Comparison of ENCODE assay signal across 28 cellular contexts in the genomic region with DNA sequence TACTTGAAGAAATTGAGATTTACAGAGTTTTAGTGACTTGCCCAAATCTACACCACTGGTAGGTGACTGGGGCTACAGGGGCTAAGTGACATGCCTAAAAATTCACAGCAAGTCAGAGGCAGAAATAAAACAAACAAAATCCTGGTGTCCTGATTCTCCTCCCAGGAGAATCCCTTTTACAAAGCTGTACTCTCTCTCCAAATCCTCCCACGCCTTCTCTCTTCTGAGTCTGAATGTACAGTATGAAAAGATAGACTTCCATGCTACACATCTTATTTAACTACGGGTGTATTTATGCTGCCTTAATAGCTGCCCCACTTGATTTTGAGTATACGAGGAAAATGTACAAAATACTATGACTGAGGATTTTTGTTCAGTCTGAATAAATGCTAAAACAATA.
DNase-seq lines count a peak whose midpoint lies in the region; ATAC-seq and TF ChIP-seq lines count a peak whose summit lies in the region.
"Had no signal": no experiment of that assay in that cellular context is flagged by ENCODE, and none has a peak within 500 bp of the region (broad histone marks: within the 10 kb centered on the region; RNA-seq: fewer than 3 reads in every experiment).

No MANE protein-coding gene starts in this region.

- H3K27ac Mint-ChIP-seq in progenitor cell of endocrine pancreas: no peak overlapping the region
- H3K27ac Mint-ChIP-seq: activated CD8-positive, alpha-beta T cell treated with anti-CD3 and anti-CD28 coated beads, Interleukin-2, amount 10 ng/mL, durations not matched to agents 7 days and 5 days; activated naive CD8-positive, alpha-beta T cell treated with anti-CD3 and anti-CD28 coated beads, Interleukin-2, amount 50 U/mL, for 24 hours; CD4-positive, CD25-positive, alpha-beta regulatory T cell; endodermal cell; naive thymus-derived CD4-positive, alpha-beta T cell; T-helper 1 cell treated with Interleukin-12 subunit alpha and Interleukin-12 subunit beta and Interleukin-4 antibody, amounts not matched to agents 30 μg/mL and 1 μg/mL, for 36 hours had no signal

- TF ChIP-seq CTCF in mammary epithelial cell (conservative IDR thresholded peaks at IDR 0.05 in 1 of 2, IDR thresholded peaks at IDR 0.05 in 1 of 2; ENCODE audit: extremely low read depth in 1 of 2, insufficient read depth in 1 of 2, low read depth in 1 of 2, low read length in 2 of 2): no peak
- TF ChIP-seq CTCF in progenitor cell of endocrine pancreas (IDR thresholded peaks at IDR 0.05; ENCODE audit: unreplicated experiment): no peak
- TF ChIP-seq CTCF in GM13976 (IDR thresholded peaks at IDR 0.05; ENCODE audit: borderline replicate concordance, control extremely low read depth, extremely low read depth, insufficient read depth, missing control alignments): no peak
- TF ChIP-seq CTCF in right lobe of liver (IDR thresholded peaks at IDR 0.05): no peak

- CTCF ChIA-PET in mammary epithelial cell (lab: Charles Lee; ENCODE audit: low non-redundant PET): no interaction called here

- 100% methylated on average over 3 of the region's 3 CpGs for WGBS in mammary epithelial cell (ENCODE audit: low coverage, missing lambda C conversion rate)
- WGBS in right lobe of liver (ENCODE audit: insufficient coverage, low coverage, low lambda C conversion rate, missing lambda C conversion rate): 79% methylated on average over 3 of the region's 3 CpGs

- H3K4me2 ChIP-seq in mammary epithelial cell (ENCODE audit: insufficient read depth, low read depth, low read length): no peak overlapping the region
- H3K4me2 ChIP-seq: KMS-11 had no signal

- peaks cover 2% of the 10 kb centered on the region for H3K36me3 Mint-ChIP-seq in progenitor cell of endocrine pancreas (ENCODE audit: insufficient read depth)
- H3K36me3 Mint-ChIP-seq: CD4-positive, CD25-positive, alpha-beta regulatory T cell; naive thymus-derived CD4-positive, alpha-beta T cell had no signal

- H3K36me3 ChIP-seq in mammary epithelial cell (ENCODE audit: insufficient read depth, low read length): no peaks in the 10 kb centered on the region
- H3K36me3 ChIP-seq in right lobe of liver: no peaks in the 10 kb centered on the region
- H3K36me3 ChIP-seq: esophagus muscularis mucosa, ovary, right atrium auricular region had no signal

- no peaks in the 10 kb centered on the region for H3K9me3 ChIP-seq in mammary epithelial cell (replicated peaks; ENCODE audit: insufficient read depth, low read length)
- no peaks in the 10 kb centered on the region for H3K9me3 ChIP-seq in right lobe of liver
- H3K9me3 ChIP-seq: esophagus muscularis mucosa, ovary had no signal

- H3K4me3 Mint-ChIP-seq in progenitor cell of endocrine pancreas (ENCODE audit: low read depth): no peak overlapping the region
- H3K4me3 Mint-ChIP-seq: activated CD8-positive, alpha-beta T cell treated with anti-CD3 and anti-CD28 coated beads, Interleukin-2, amount 10 ng/mL, durations not matched to agents 7 days and 5 days; activated naive CD8-positive, alpha-beta T cell treated with anti-CD3 and anti-CD28 coated beads, Interleukin-2, amount 50 U/mL, for 24 hours; brain; CD4-positive, CD25-positive, alpha-beta regulatory T cell; endodermal cell; naive thymus-derived CD4-positive, alpha-beta T cell; T-helper 1 cell treated with Interleukin-12 subunit alpha and Interleukin-12 subunit beta and Interleukin-4 antibody, amounts not matched to agents 30 μg/mL and 1 μg/mL, for 36 hours had no signal

- no peak for ATAC-seq in right lobe of liver
- ATAC-seq: activated CD8-positive, alpha-beta T cell treated with anti-CD3 and anti-CD28 coated beads, Interleukin-2, amount 10 ng/mL, durations not matched to agents 7 days and 5 days; activated naive CD8-positive, alpha-beta T cell treated with anti-CD3 and anti-CD28 coated beads, Interleukin-2, amount 50 U/mL, for 24 hours; left cardiac atrium; naive thymus-derived CD4-positive, alpha-beta T cell; stimulated activated naive CD8-positive, alpha-beta T cell treated with anti-CD3 and anti-CD28 coated beads, Interleukin-15, Interleukin-2, amounts not matched to agents 100 U/mL and 50 U/mL, for 24 hours had no signal

- H3K4me3 ChIP-seq in mammary epithelial cell (replicated peaks in 1 of 3; ENCODE audit: insufficient read depth in 1 of 3, low read depth in 2 of 3, low read length in 3 of 3) (no peak overlapping the region), right lobe of liver (no peak overlapping the region)
- H3K4me3 ChIP-seq: esophagus muscularis mucosa, ovary, right atrium auricular region had no signal

- H3K27me3 Mint-ChIP-seq in progenitor cell of endocrine pancreas: no peaks in the 10 kb centered on the region
- H3K27me3 Mint-ChIP-seq: activated naive CD8-positive, alpha-beta T cell treated with anti-CD3 and anti-CD28 coated beads, Interleukin-2, amount 50 U/mL, for 24 hours; brain had no signal

- no TSS peak for BruUV-seq in mammary epithelial cell (replicated peaks; lab: Mats Ljungman, UMichigan)

- dilution Hi-C loops in mammary epithelial cell (cut with HindIII; ENCODE audit: low sequenced_read_pairs): no loop called here

- H3K9ac ChIP-seq in mammary epithelial cell (ENCODE audit: insufficient read depth, low read length): no peak overlapping the region
- H3K9ac ChIP-seq: KMS-11 had no signal

- no peaks in the 10 kb centered on the region for H4K20me1 ChIP-seq in mammary epithelial cell (ENCODE audit: insufficient read depth, low read length)

- TF ChIP-seq POLR2A in right lobe of liver (IDR thresholded peaks at IDR 0.05): no peak

- H3K4me1 ChIP-seq in mammary epithelial cell (ENCODE audit: insufficient read depth, low read length) (peaks cover 11% of the 10 kb centered on the region), right lobe of liver (no peaks in the 10 kb centered on the region)
- H3K4me1 ChIP-seq: esophagus muscularis mucosa had no signal

- H2AFZ ChIP-seq in mammary epithelial cell (ENCODE audit: low read depth, low read length): peak overlapping the region; percentile 11

- H3K27me3 ChIP-seq in mammary epithelial cell (ENCODE audit: insufficient read depth, low read length): no peaks in the 10 kb centered on the region
- H3K27me3 ChIP-seq in right lobe of liver: no peaks in the 10 kb centered on the region
- H3K27me3 ChIP-seq: esophagus muscularis mucosa, ovary, right atrium auricular region had no signal

- H3K27ac ChIP-seq in mammary epithelial cell (ENCODE audit: insufficient read depth, low read depth, low read length): no peak overlapping the region
- no peak overlapping the region for H3K27ac ChIP-seq in right lobe of liver
- H3K27ac ChIP-seq: esophagus muscularis mucosa, KMS-11, ovary, right atrium auricular region had no signal

- H3K79me2 ChIP-seq in mammary epithelial cell (ENCODE audit: insufficient read depth, low read length): no peaks in the 10 kb centered on the region

- peaks cover 7% of the 10 kb centered on the region for H3K9me3 Mint-ChIP-seq in progenitor cell of endocrine pancreas (ENCODE audit: low read depth)
- H3K9me3 Mint-ChIP-seq: endodermal cell had no signal

- H3K4me1 Mint-ChIP-seq in progenitor cell of endocrine pancreas (ENCODE audit: low read depth): no peaks in the 10 kb centered on the region
- H3K4me1 Mint-ChIP-seq: CD4-positive, CD25-positive, alpha-beta regulatory T cell; endodermal cell; naive thymus-derived CD4-positive, alpha-beta T cell had no signal

- DNase-seq in RPMI7951 (ENCODE audit: low read depth) (peak; percentile 36), mammary epithelial cell (no peak), left kidney (ENCODE audit: low read depth, low spot score) (peak; percentile 61), superior temporal gyrus (ENCODE audit: extremely low spot score) (peak; percentile 66), progenitor cell of endocrine pancreas (ENCODE audit: low spot score, unreplicated experiment) (no peak), GM13976 (ENCODE audit: low spot score) (no peak), right lobe of liver (no peak)
- DNase-seq: activated CD8-positive, alpha-beta T cell treated with anti-CD3 and anti-CD28 coated beads, Interleukin-2, amount 10 ng/mL, durations not matched to agents 7 days and 5 days; activated gamma-delta T cell treated with Interleukin-2 at 50 U/mL for 16 hours; activated naive CD8-positive, alpha-beta T cell treated with anti-CD3 and anti-CD28 coated beads, Interleukin-2, amount 50 U/mL, for 24 hours; activated T-cell treated with anti-CD3 and anti-CD28 coated beads for 4 hours; CD4-positive, CD25-positive, alpha-beta regulatory T cell; cortex of kidney; DMS 273 treated with DMSO at 0.1 percent for 48 hours; endodermal cell; left cardiac atrium; naive thymus-derived CD4-positive, alpha-beta T cell; NCI-H1436 treated with DMSO at 0.1 percent for 48 hours; NCI-H510A; ovary; SHP77; stimulated activated CD4-positive, alpha-beta T cell treated with anti-CD3 and anti-CD28 coated beads, Interleukin-15, amount 100 ng/mL, for 24 hours; stimulated activated naive CD8-positive, alpha-beta T cell treated with anti-CD3 and anti-CD28 coated beads, Interleukin-15, Interleukin-2, amounts not matched to agents 100 U/mL and 50 U/mL, for 24 hours had no signal

- intact Hi-C loops in mammary epithelial cell (cut with micrococcal nuclease) (no loop called here), right lobe of liver (cut with DNase I) (no loop called here)

- in situ Hi-C loops in mammary epithelial cell (cut with MboI; ENCODE audit: low sequenced_read_pairs in 2 of 2) (no loop called here), GM13976 (cut with MboI; ENCODE audit: low sequenced_read_pairs, unreplicated experiment) (no loop called here)

Comparison
In these comparisons a context has a peak if more than half of its experiments do, and no peak if none do; other contexts are left out.
1. DNase-seq: peak in RPMI7951 (single experiment), left kidney (single experiment) and superior temporal gyrus (single experiment); none in mammary epithelial cell (single experiment), progenitor cell of endocrine pancreas (single experiment), GM13976 (single experiment) and right lobe of liver (0 of 3).